ENCODE assay signal across 2 cellular contexts in genomic region chr9:121652037-121652837, GRCh38.
TF ChIP-seq lines count a peak whose summit lies in the region.

No MANE protein-coding gene starts in this region.

TF ChIP-seq in HCT116, 20 proteins besides CTCF, POLR2A, EP300 and RAD21 (continued from another document):
- TF ChIP-seq REST (IDR thresholded peaks at IDR 0.05; ENCODE audit: low read depth): no peak
- no peak for TF ChIP-seq TCF7L2 (IDR thresholded peaks at IDR 0.05; ENCODE audit: borderline replicate concordance, extremely low read depth, insufficient read depth, insufficient read length)
- TF ChIP-seq SRF (IDR thresholded peaks at IDR 0.05; ENCODE audit: low read depth): no peak
- no peak for TF ChIP-seq CBX3 (IDR thresholded peaks at IDR 0.05; ENCODE audit: low read depth)
- TF ChIP-seq EZH2phosphoT487 (IDR thresholded peaks at IDR 0.05; ENCODE audit: borderline replicate concordance): no peak
- TF ChIP-seq ATF3 (IDR thresholded peaks at IDR 0.05): no peak
- TF ChIP-seq SIN3A (IDR thresholded peaks at IDR 0.05; ENCODE audit: low read depth): no peak

TF ChIP-seq in WTC11, 78 proteins besides CTCF, POLR2A, EP300 and RAD21 (continued from another document):
- no peak for TF ChIP-seq ARID4B (CRISPR knock-in tag; IDR thresholded peaks at IDR 0.05; ENCODE audit: borderline replicate concordance)
- no peak for TF ChIP-seq STAT6 (CRISPR knock-in tag; conservative IDR thresholded peaks at IDR 0.05; ENCODE audit: low read depth)
- no peak for TF ChIP-seq KAT7 (CRISPR knock-in tag; IDR thresholded peaks at IDR 0.05; ENCODE audit: borderline replicate concordance)
- no peak for TF ChIP-seq NFYB (CRISPR knock-in tag; conservative IDR thresholded peaks at IDR 0.05; ENCODE audit: low read depth)
- TF ChIP-seq AR (CRISPR knock-in tag; IDR thresholded peaks at IDR 0.05): no peak
- no peak for TF ChIP-seq CBFB (CRISPR knock-in tag; IDR thresholded peaks at IDR 0.05; ENCODE audit: low read depth)
